In the genomic region with DNA sequence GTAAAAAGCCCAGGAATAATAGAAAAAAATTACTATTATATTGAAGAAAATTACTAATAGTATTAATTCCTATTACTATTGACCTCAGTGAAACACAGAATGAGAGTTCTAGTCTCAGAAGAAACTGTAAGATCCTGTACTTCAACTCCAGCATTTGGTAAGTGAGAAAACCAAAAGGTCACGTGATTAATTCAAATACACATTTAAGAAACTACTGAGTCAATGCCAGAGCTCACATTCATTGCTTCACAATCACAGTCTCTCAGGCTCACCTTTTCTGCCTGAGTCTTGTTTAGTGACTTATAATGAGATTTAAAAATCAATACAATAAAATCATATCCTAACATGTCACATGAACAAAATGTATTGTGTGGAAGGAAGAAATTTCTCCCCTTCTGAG, we compare ENCODE assay signal across 19 cellular contexts.
"Had no signal": no experiment of that assay in that cellular context is flagged by ENCODE, and none has a peak within 500 bp of the region (broad histone marks: within the 10 kb centered on the region; RNA-seq: fewer than 3 reads in every experiment).

No MANE protein-coding gene starts in this region.

- H3K27ac ChIP-seq: heart right ventricle, sigmoid colon, skin epidermis, testis, tibial nerve, upper lobe of right lung, vagina had no signal

- H3K4me3 ChIP-seq: heart right ventricle, mucosa of descending colon, sigmoid colon, skin epidermis, testis, tibial nerve, upper lobe of right lung, vagina had no signal

- H3K9me3 ChIP-seq: heart right ventricle, mucosa of descending colon, sigmoid colon, testis, tibial nerve, upper lobe of right lung, vagina had no signal

- H3K27me3 ChIP-seq: heart right ventricle, sigmoid colon, testis, tibial nerve, upper lobe of right lung, vagina had no signal

- H3K4me1 ChIP-seq: sigmoid colon, testis, tibial nerve, upper lobe of right lung, vagina had no signal

- DNase-seq: dermis blood vessel endothelial cell; heart right ventricle; hypothalamus; mucosa of descending colon; naive thymus-derived CD8-positive, alpha-beta T cell; posterior cingulate gyrus; sigmoid colon; stimulated activated CD4-positive, alpha-beta T cell treated with anti-CD3 and anti-CD28 coated beads, Interleukin-2, amount 100 ng/mL, for 24 hours; stimulated activated CD4-positive, alpha-beta T cell treated with anti-CD3 and anti-CD28 coated beads, Interleukin-4, amount 100 ng/mL, for 4 hours; stimulated activated naive B cell treated with anti-CD40 and anti-IgM and Interleukin-4, amounts not matched to agents 10 μg/mL and 1 μg/mL and 100 μg/mL, for 72 hours; stimulated activated naive CD8-positive, alpha-beta T cell treated with anti-CD3 and anti-CD28 coated beads, Interleukin-15, amount 100 ng/mL, for 72 hours; testis; upper lobe of right lung had no signal

- FAIRE-seq: frontal cortex, islet of Langerhans had no signal

- ATAC-seq: heart right ventricle; left lobe of liver; mucosa of descending colon; naive thymus-derived CD8-positive, alpha-beta T cell; stimulated activated naive B cell treated with anti-CD40 and anti-IgM and Interleukin-4, amounts not matched to agents 10 μg/mL and 1 μg/mL and 100 μg/mL, for 72 hours; stimulated activated naive CD8-positive, alpha-beta T cell treated with anti-CD3 and anti-CD28 coated beads, Interleukin-15, amount 100 ng/mL, for 72 hours; upper lobe of right lung had no signal

- H3K36me3 ChIP-seq: sigmoid colon, tibial nerve, upper lobe of right lung, vagina had no signal
